Comparison of ENCODE assay signal across 20 cellular contexts in the genomic region with DNA sequence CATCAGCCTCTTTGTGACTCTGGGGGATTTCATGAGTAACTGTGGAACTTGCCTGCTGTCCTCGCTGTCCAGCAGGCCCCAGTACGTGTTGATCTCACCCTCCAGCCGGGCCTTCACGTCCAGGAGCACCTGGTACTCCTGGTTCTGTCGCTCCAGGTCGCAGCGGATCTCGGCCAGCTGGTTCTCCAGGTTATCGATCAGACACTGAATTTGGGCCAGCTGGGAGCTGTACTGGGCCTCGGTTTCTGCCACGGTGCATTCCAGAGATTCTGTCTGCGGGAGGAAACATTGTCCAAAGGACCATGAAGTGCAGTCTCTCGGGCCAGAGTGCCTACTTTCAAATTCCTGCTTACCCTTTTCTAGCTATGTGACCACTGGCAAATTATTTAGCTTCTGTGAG. TPM values are rescaled to one million over a fixed set of nuclear protein-coding genes. Genes with fewer than 3 reads are reported as not detected.
DNase-seq lines count a peak whose midpoint lies in the region; ATAC-seq, FAIRE-seq and TF ChIP-seq lines count a peak whose summit lies in the region.
"Had no signal": no experiment of that assay in that cellular context is flagged by ENCODE, and none has a peak within 500 bp of the region (broad histone marks: within the 10 kb centered on the region; RNA-seq: fewer than 3 reads in every experiment).

No MANE protein-coding gene starts in this region.

- no peaks in the 10 kb centered on the region for H3F3A ChIP-seq in GM23248 (ENCODE audit: insufficient read depth)

- ATAC-seq in left lung, result peak; percentile 49
- ATAC-seq: HCT116, PC-3 had no signal

- H3K79me2 ChIP-seq in mammary epithelial cell (ENCODE audit: insufficient read depth, low read length) (no peaks in the 10 kb centered on the region), osteoblast (ENCODE audit: insufficient read depth, low read length) (no peaks in the 10 kb centered on the region), GM23248 (ENCODE audit: insufficient read depth) (no peaks in the 10 kb centered on the region)

- in situ Hi-C loops in mammary epithelial cell (cut with MboI; ENCODE audit: low sequenced_read_pairs in 2 of 2), result no loop called here
- in situ Hi-C loops in GM23248 (cut with MboI), result no loop called here

- H3K9ac ChIP-seq in mammary epithelial cell (ENCODE audit: insufficient read depth, low read length), result no peak overlapping the region
- H3K9ac ChIP-seq in GM23248, result no peak overlapping the region

- TF ChIP-seq CTCF in mammary epithelial cell (conservative IDR thresholded peaks at IDR 0.05 in 1 of 2, IDR thresholded peaks at IDR 0.05 in 1 of 2; ENCODE audit: extremely low read depth in 1 of 2, insufficient read depth in 1 of 2, low read depth in 1 of 2, low read length in 2 of 2), result no peak
- TF ChIP-seq CTCF in left lung (IDR thresholded peaks at IDR 0.05), result no peak
- TF ChIP-seq CTCF in osteoblast (IDR thresholded peaks at IDR 0.05; ENCODE audit: extremely low read depth, low read depth, low read length), result no peak
- no peak for TF ChIP-seq CTCF in adrenal gland (IDR thresholded peaks at IDR 0.05)

- no TSS peak for BruUV-seq in mammary epithelial cell (replicated peaks; lab: Mats Ljungman, UMichigan)

- H2AFZ ChIP-seq in mammary epithelial cell (ENCODE audit: low read depth, low read length) (peak overlapping the region; percentile 97), osteoblast (ENCODE audit: low read length) (peak overlapping the region; percentile 6), GM23248 (no peak overlapping the region)

- DNase-seq in mammary epithelial cell, result peak; percentile 32
- DNase-seq in left lung, result no peak
- DNase-seq in osteoblast (ENCODE audit: insufficient read length, low spot score, missing footprints), result no peak
- no peak for DNase-seq in adrenal gland
- DNase-seq in GM23248, result no peak
- DNase-seq in NCI-H510A treated with DMSO at 0.1 percent for 48 hours (lab: John Stamatoyannopoulos, UW), result no peak
- DNase-seq in GM12892 (ENCODE audit: insufficient read length), result no peak
- DNase-seq: ACHN, COR-L47, EL, NCI-H1417 treated with DMSO at 0.1 percent for 48 hours, NCI-H2029, NCI-H2171, NCI-H774, PC-3 had no signal

- H3K4me1 ChIP-seq in mammary epithelial cell (ENCODE audit: insufficient read depth, low read length), result peaks cover 10% of the 10 kb centered on the region
- no peaks in the 10 kb centered on the region for H3K4me1 ChIP-seq in left lung
- peaks cover 9% of the 10 kb centered on the region for H3K4me1 ChIP-seq in osteoblast (ENCODE audit: insufficient read depth, low read length)
- H3K4me1 ChIP-seq in adrenal gland (replicated peaks in 1 of 2), result no peaks in the 10 kb centered on the region
- no peaks in the 10 kb centered on the region for H3K4me1 ChIP-seq in GM23248 (ENCODE audit: insufficient read depth)
- H3K4me1 ChIP-seq: SJSA1 had no signal

- H3K9me3 ChIP-seq in mammary epithelial cell (replicated peaks; ENCODE audit: insufficient read depth, low read length) (no peaks in the 10 kb centered on the region), left lung (no peaks in the 10 kb centered on the region), osteoblast (ENCODE audit: low read depth, low read length) (no peaks in the 10 kb centered on the region), adrenal gland (replicated peaks in 1 of 3) (no peaks in the 10 kb centered on the region), GM23248 (ENCODE audit: low read depth) (no peaks in the 10 kb centered on the region)
- H3K9me3 ChIP-seq: SJSA1 had no signal

- H3K27me3 ChIP-seq in mammary epithelial cell (ENCODE audit: insufficient read depth, low read length) (no peaks in the 10 kb centered on the region), left lung (peaks cover 0 to 11% of the 10 kb centered on the region in 2 donors), osteoblast (ENCODE audit: insufficient read depth, low read length) (no peaks in the 10 kb centered on the region), adrenal gland (peaks cover 5% of the 10 kb centered on the region), GM23248 (replicated peaks; ENCODE audit: insufficient read depth) (no peaks in the 10 kb centered on the region)
- H3K27me3 ChIP-seq: SJSA1 had no signal

- H3K9me2 ChIP-seq in GM23248 (ENCODE audit: insufficient read depth), result no peaks in the 10 kb centered on the region

- H3K4me3 ChIP-seq in mammary epithelial cell (replicated peaks in 1 of 3; ENCODE audit: insufficient read depth in 1 of 3, low read depth in 2 of 3, low read length in 3 of 3) (no peak overlapping the region), left lung (no peak overlapping the region), osteoblast (ENCODE audit: insufficient read depth, low read length) (no peak overlapping the region), adrenal gland (no peak overlapping the region), GM23248 (no peak overlapping the region)
- H3K4me3 ChIP-seq: SJSA1 had no signal

- H4K20me1 ChIP-seq in mammary epithelial cell (ENCODE audit: insufficient read depth, low read length), result no peaks in the 10 kb centered on the region
- H4K20me1 ChIP-seq in osteoblast (ENCODE audit: insufficient read depth, low read length), result no peaks in the 10 kb centered on the region
- H4K20me1 ChIP-seq in GM23248 (ENCODE audit: insufficient read depth), result no peaks in the 10 kb centered on the region

- H3K36me3 ChIP-seq in mammary epithelial cell (ENCODE audit: insufficient read depth, low read length) (no peaks in the 10 kb centered on the region), left lung (no peaks in the 10 kb centered on the region), osteoblast (ENCODE audit: insufficient read depth, low read length) (no peaks in the 10 kb centered on the region), adrenal gland (replicated peaks in 1 of 2) (no peaks in the 10 kb centered on the region), GM23248 (ENCODE audit: low read depth) (no peaks in the 10 kb centered on the region)
- H3K36me3 ChIP-seq: SJSA1 had no signal

- H3K27ac ChIP-seq in mammary epithelial cell (ENCODE audit: insufficient read depth, low read depth, low read length), result no peak overlapping the region
- no peak overlapping the region for H3K27ac ChIP-seq in left lung
- no peak overlapping the region for H3K27ac ChIP-seq in osteoblast (ENCODE audit: low read depth, low read length)
- H3K27ac ChIP-seq in adrenal gland, result no peak overlapping the region
- H3K27ac ChIP-seq in GM23248, result no peak overlapping the region
- H3K27ac ChIP-seq: RWPE1, SJSA1 had no signal

- intact Hi-C loops in mammary epithelial cell (cut with micrococcal nuclease), result no loop called here
- intact Hi-C loops in left lung (cut with DNase I), result no loop called here
- intact Hi-C loops in adrenal gland (cut with DNase I), result no loop called here

- H3K4me2 ChIP-seq in mammary epithelial cell (ENCODE audit: insufficient read depth, low read depth, low read length) (peak overlapping the region; percentile 1), osteoblast (ENCODE audit: insufficient read depth, low read length) (no peak overlapping the region), GM23248 (ENCODE audit: unreplicated experiment) (no peak overlapping the region)

- 15% methylated on average over 8 of the region's 13 CpGs for WGBS in mammary epithelial cell (ENCODE audit: low coverage, missing lambda C conversion rate)
- WGBS in adrenal gland, 4 donors, result 81 to 87% (median 83%) methylated on average over 9 to 13 of the region's 13 CpGs
- WGBS in GM23248 (ENCODE audit: low coverage in 1 of 2, low lambda C conversion rate in 2 of 2, missing lambda C conversion rate in 2 of 2), 2 experiments, result 79% methylated on average over 13 of the region's 13 CpGs

- dilution Hi-C loops in mammary epithelial cell (cut with HindIII; ENCODE audit: low sequenced_read_pairs), result no loop called here

- no peak for FAIRE-seq in GM12892 (lab: Jason Lieb, UNC)
- FAIRE-seq: GM19239 had no signal

- TF ChIP-seq POLR2A in adrenal gland (IDR thresholded peaks at IDR 0.05), result no peak
- TF ChIP-seq POLR2A in GM12892 (IDR thresholded peaks at IDR 0.05; ENCODE audit: low read depth, low read length), result no peak

- CTCF ChIA-PET in mammary epithelial cell (lab: Charles Lee; ENCODE audit: low non-redundant PET), result interaction anchor here (0.6 kb wide), 1 partner anchor 63 kb away, joined by 3 read pairs; the partner anchor contains the start of gene KRTAP1-1

RNA-seq across cellular contexts. Expression of gene KRT40, which starts 5.4 kb away (rescaled TPM):
- total RNA-seq in mammary epithelial cell, result under 1 TPM in 1 of 2 donors, not detected in 1; under 0.01 TPM
- polyA plus RNA-seq in mammary epithelial cell, result not detected
- polyA minus RNA-seq in mammary epithelial cell, result not detected
- total RNA-seq in left lung, result not detected
- total RNA-seq in osteoblast, result under 0.01 TPM in 1 of 2 replicates, not detected in the other
- total RNA-seq in adrenal gland, result not detected
- polyA plus RNA-seq in adrenal gland, result not detected
- total RNA-seq in GM23248 (2014; rRNA removed; shearing (Covaris generic)), result not detected in 2 replicates
- not detected in 2 replicates for polyA plus RNA-seq in GM23248 (2016; fragmentation: Nextera tagmentation; extraction: Ambion mirVana)
- polyA plus RNA-seq in GM12892 (2012; ENCODE audit: missing spikeins), result not detected
- total RNA-seq: NCI-H460, PC-3, SJSA1 had no signal

RNA-seq across cellular contexts. Expression of gene KRT39, which starts 12.0 kb away (rescaled TPM):
- under 1 TPM in 1 of 2 donors, not detected in 1; 0.33 TPM for total RNA-seq in mammary epithelial cell
- polyA plus RNA-seq in mammary epithelial cell, result not detected
- not detected for polyA minus RNA-seq in mammary epithelial cell
- under 1 TPM in 1 of 2 donors, not detected in 1; 0.41 TPM for total RNA-seq in left lung
- 0.36 TPM in 1 of 2 replicates, not detected in the other for total RNA-seq in osteoblast
- total RNA-seq in adrenal gland, result not detected
- under 1 TPM in 1 of 3 donors, not detected in 2; 0.17 TPM for polyA plus RNA-seq in adrenal gland
- not detected in 2 replicates for total RNA-seq in GM23248 (2014; rRNA removed; shearing (Covaris generic))
- not detected in 2 replicates for polyA plus RNA-seq in GM23248 (2016; fragmentation: Nextera tagmentation; extraction: Ambion mirVana)
- not detected for polyA plus RNA-seq in GM12892 (2012; ENCODE audit: missing spikeins)
- total RNA-seq: NCI-H460, PC-3, SJSA1 had no signal

RNA-seq across cellular contexts. Expression of gene KRTAP3-3, which starts 15.2 kb away (rescaled TPM):
- total RNA-seq in mammary epithelial cell (not detected), left lung (not detected), osteoblast (not detected in 2 replicates), adrenal gland (not detected)
- polyA plus RNA-seq in mammary epithelial cell (not detected), adrenal gland (not detected), GM23248 (2016; fragmentation: Nextera tagmentation; extraction: Ambion mirVana) (not detected in 2 replicates)
- not detected for polyA minus RNA-seq in mammary epithelial cell
- total RNA-seq in GM23248 (2014; rRNA removed; shearing (Covaris generic)), result not detected in 2 replicates
- polyA plus RNA-seq in GM12892 (2012; ENCODE audit: missing spikeins), result not detected
- total RNA-seq: NCI-H460, PC-3, SJSA1 had no signal

RNA-seq across cellular contexts. Expression of gene KRTAP3-2, which starts 21.0 kb away (rescaled TPM):
- total RNA-seq in mammary epithelial cell, result not detected
- not detected for polyA plus RNA-seq in mammary epithelial cell
- polyA minus RNA-seq in mammary epithelial cell, result not detected
- not detected for total RNA-seq in left lung
- total RNA-seq in osteoblast, result not detected in 2 replicates
- total RNA-seq in adrenal gland, result not detected
- polyA plus RNA-seq in adrenal gland, result not detected
- total RNA-seq in GM23248 (2014; rRNA removed; shearing (Covaris generic)), result not detected in 2 replicates
- polyA plus RNA-seq in GM23248 (2016; fragmentation: Nextera tagmentation; extraction: Ambion mirVana), result not detected in 2 replicates
- not detected for polyA plus RNA-seq in GM12892 (2012; ENCODE audit: missing spikeins)
- total RNA-seq: NCI-H460, PC-3, SJSA1 had no signal

RNA-seq across cellular contexts. Expression of gene KRTAP3-1, which starts 30.2 kb away (rescaled TPM):
- total RNA-seq in mammary epithelial cell, result not detected
- not detected for polyA plus RNA-seq in mammary epithelial cell
- polyA minus RNA-seq in mammary epithelial cell, result not detected
- total RNA-seq in left lung, result not detected
- total RNA-seq in osteoblast, result not detected in 2 replicates
- total RNA-seq in adrenal gland, result not detected
- not detected for polyA plus RNA-seq in adrenal gland
- not detected in 2 replicates for total RNA-seq in GM23248 (2014; rRNA removed; shearing (Covaris generic))
- polyA plus RNA-seq in GM23248 (2016; fragmentation: Nextera tagmentation; extraction: Ambion mirVana), result not detected in 2 replicates
- not detected for polyA plus RNA-seq in GM12892 (2012; ENCODE audit: missing spikeins)
- total RNA-seq: NCI-H460, SJSA1 had no signal
